ENCODE assay signal across 8 cellular contexts in the genomic region with DNA sequence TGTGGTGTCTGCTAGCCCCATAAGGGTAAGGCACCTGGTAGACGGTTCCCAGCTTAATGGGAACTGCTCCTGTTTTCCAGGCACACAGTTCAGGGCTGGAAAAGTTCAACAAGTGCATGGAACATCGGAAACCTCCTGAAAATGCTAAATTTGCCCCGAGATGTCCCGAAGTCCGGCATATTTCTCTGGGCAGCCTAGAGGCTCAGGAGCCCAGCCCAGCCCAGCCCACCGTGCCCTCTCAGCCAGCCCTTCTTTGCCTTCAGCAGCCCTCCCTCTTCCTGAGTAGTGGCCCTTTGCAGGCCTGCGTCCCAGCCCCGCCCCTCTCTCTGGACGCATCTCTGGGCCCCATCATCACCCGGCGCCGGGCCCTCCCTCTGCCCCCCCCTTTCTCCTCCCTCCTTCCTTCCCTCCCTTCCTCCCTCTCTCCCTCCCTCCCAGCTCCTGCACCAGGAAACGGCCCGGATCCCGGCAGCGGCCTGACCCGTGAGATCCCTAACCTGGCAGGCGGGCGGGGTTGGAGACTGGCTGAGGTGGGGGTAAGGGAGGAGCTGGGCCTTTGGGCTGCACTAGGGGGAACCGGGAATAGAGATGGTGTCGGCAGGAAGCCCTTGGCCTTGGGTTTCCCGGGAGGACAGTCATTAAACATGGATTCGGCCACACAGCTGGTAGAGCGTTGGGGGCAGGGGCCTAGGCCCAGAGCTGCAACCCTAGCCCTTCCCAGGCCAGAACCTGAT. TPM values are rescaled to one million over a fixed set of nuclear protein-coding genes. Genes with fewer than 3 reads are reported as not detected.
DNase-seq lines count a peak whose midpoint lies in the region; ATAC-seq and TF ChIP-seq lines count a peak whose summit lies in the region.

A gene with protein sequence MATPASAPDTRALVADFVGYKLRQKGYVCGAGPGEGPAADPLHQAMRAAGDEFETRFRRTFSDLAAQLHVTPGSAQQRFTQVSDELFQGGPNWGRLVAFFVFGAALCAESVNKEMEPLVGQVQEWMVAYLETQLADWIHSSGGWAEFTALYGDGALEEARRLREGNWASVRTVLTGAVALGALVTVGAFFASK (plus strand): TSS at position 422 of the 734 bp plus-strand sequence. CDS start 935 bp downstream, outside the sequence.

- H3K36me3 ChIP-seq in HAP-1 (replicated peaks) (peaks cover 28% of the 10 kb centered on the region), neutrophil (peaks cover 8% of the 10 kb centered on the region)

- H3K27me3 ChIP-seq in HAP-1 (ENCODE audit: low read depth) = no peaks in the 10 kb centered on the region
- no peaks in the 10 kb centered on the region for H3K27me3 ChIP-seq in neutrophil

- H3K4me3 ChIP-seq in HAP-1 (peak within 1 kb of the TSS; percentile 68), neutrophil (ENCODE audit: low read depth in 1 of 2, low read length in 1 of 2) (peak within 1 kb of the TSS; percentile 46 to 50)

- DNase-seq in DMS 273 treated with DMSO at 0.1 percent for 48 hours (lab: John Stamatoyannopoulos, UW) (peak; percentile 69), HAP-1 (ENCODE audit: low spot score in 2 of 2) (peak; percentile 83 to 96), NCI-H2227 treated with DMSO at 0.1 percent for 48 hours (lab: John Stamatoyannopoulos, UW) (peak; percentile 81), glomerular visceral epithelial cell (ENCODE audit: extremely low spot score) (peak; percentile 95)
- DNase-seq in activated naive CD8-positive, alpha-beta T cell treated with anti-CD3 and anti-CD28 coated beads for 36 hours = no peak

- peak within 1 kb of the TSS; percentile 61 for H3K27ac ChIP-seq in neutrophil

- H3K9me3 ChIP-seq in HAP-1 (no peaks in the 10 kb centered on the region), neutrophil (no peaks in the 10 kb centered on the region)

- H3K4me1 Mint-ChIP-seq in activated naive CD8-positive, alpha-beta T cell treated with anti-CD3 and anti-CD28 coated beads for 36 hours = peaks cover 9% of the 10 kb centered on the region

- H3K36me3 Mint-ChIP-seq in activated naive CD8-positive, alpha-beta T cell treated with anti-CD3 and anti-CD28 coated beads for 36 hours = peaks cover 3% of the 10 kb centered on the region

- peaks cover 14% of the 10 kb centered on the region for H3K4me1 ChIP-seq in HAP-1
- peaks cover 28 to 32% of the 10 kb centered on the region in 2 experiments for H3K4me1 ChIP-seq in neutrophil (ENCODE audit: control insufficient read depth in 1 of 2, insufficient read depth in 1 of 2, low read depth in 1 of 2, low read length in 1 of 2)

- in situ Hi-C loops in HAP-1 (cut with MboI; ENCODE audit: low sequenced_read_pairs) = no loop called here

- H3K27me3 Mint-ChIP-seq in activated naive CD8-positive, alpha-beta T cell treated with anti-CD3 and anti-CD28 coated beads for 36 hours = peaks cover 38% of the 10 kb centered on the region

- no peak for TF ChIP-seq CTCF in neutrophil (IDR thresholded peaks at IDR 0.05)

- no peak for ATAC-seq in HG02623 (IDR thresholded peaks at IDR 0.05; ENCODE audit: unreplicated experiment)
- ATAC-seq in GM18870 (IDR thresholded peaks at IDR 0.05; ENCODE audit: unreplicated experiment) = no peak

- H3K9me3 Mint-ChIP-seq in activated naive CD8-positive, alpha-beta T cell treated with anti-CD3 and anti-CD28 coated beads for 36 hours = no peaks in the 10 kb centered on the region

- peak within 1 kb of the TSS; percentile 55 for H3K4me3 Mint-ChIP-seq in activated naive CD8-positive, alpha-beta T cell treated with anti-CD3 and anti-CD28 coated beads for 36 hours

- no peak within 1 kb of the TSS for H3K27ac Mint-ChIP-seq in activated naive CD8-positive, alpha-beta T cell treated with anti-CD3 and anti-CD28 coated beads for 36 hours

RNA-seq across cellular contexts. Expression of the gene that starts here (rescaled TPM):
- total RNA-seq in activated naive CD8-positive, alpha-beta T cell treated with anti-CD3 and anti-CD28 coated beads for 36 hours = 1 to 10 TPM; 1.4 to 1.8 TPM
